ENCODE assay signal across 1 cellular context in genomic region chr15:90600954-90601353, GRCh38.
TF ChIP-seq lines count a peak whose summit lies in the region.

No MANE protein-coding gene starts in this region.

TF ChIP-seq in GM23338, 12 proteins besides CTCF, POLR2A, EP300 and RAD21 (continued from another document):
- TF ChIP-seq ZNF462 (CRISPR knock-in tag; IDR thresholded peaks at IDR 0.05): no peak
- TF ChIP-seq ZNF331 (CRISPR knock-in tag; IDR thresholded peaks at IDR 0.05; ENCODE audit: low read depth): no peak
- TF ChIP-seq REST (IDR thresholded peaks at IDR 0.05; ENCODE audit: unreplicated experiment): no peak
- TF ChIP-seq ZNF114 (CRISPR knock-in tag; IDR thresholded peaks at IDR 0.05): no peak
- TF ChIP-seq NANOG (IDR thresholded peaks at IDR 0.05; ENCODE audit: borderline replicate concordance): no peak
- TF ChIP-seq, protein P1, sequence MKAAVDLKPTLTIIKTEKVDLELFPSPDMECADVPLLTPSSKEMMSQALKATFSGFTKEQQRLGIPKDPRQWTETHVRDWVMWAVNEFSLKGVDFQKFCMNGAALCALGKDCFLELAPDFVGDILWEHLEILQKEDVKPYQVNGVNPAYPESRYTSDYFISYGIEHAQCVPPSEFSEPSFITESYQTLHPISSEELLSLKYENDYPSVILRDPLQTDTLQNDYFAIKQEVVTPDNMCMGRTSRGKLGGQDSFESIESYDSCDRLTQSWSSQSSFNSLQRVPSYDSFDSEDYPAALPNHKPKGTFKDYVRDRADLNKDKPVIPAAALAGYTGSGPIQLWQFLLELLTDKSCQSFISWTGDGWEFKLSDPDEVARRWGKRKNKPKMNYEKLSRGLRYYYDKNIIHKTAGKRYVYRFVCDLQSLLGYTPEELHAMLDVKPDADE (IDR thresholded peaks at IDR 0.05): no peak
- TF ChIP-seq EZH2phosphoT487 (IDR thresholded peaks at IDR 0.05; ENCODE audit: unreplicated experiment): no peak
- no peak for TF ChIP-seq EZH2 (IDR thresholded peaks at IDR 0.05; ENCODE audit: low read depth, unreplicated experiment)
